8 cellular contexts compared by ENCODE assay signal in the genomic region with DNA sequence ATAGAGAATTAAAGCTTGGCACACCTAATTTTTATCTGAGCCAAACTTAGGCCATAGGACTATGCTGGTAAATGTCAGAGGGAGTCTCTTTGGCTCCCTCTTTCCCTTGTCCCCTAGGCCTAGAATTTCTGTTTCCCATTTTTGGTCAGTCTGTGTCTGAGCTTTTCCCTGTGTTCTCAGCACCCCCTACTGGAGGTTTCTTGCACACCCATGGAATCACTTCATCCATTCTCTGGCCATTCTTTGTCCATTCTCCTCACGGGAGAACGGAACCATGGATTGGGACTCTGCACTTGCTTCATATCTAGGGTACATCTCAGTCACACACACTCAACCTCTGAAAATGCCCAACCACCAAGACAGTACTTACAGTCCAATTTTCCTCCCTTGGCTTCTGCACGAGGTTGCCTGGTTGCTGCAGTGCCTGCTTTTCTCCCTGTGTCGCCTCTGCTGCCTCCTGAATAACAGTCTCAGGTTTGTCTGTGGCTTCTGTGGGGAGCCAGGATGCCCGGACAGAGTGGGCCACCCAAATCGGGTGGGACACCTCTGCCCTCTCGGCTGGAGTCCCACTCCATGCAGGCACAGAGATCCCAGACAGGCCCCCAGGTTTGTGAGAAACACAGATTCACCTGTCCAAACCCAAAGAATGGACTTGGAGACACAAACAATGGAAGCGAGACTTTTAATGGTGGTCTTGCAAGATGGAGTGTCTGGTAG. TPM values are rescaled to one million over a fixed set of nuclear protein-coding genes. Genes with fewer than 3 reads are reported as not detected.
DNase-seq lines count a peak whose midpoint lies in the region; ATAC-seq and TF ChIP-seq lines count a peak whose summit lies in the region.

No MANE protein-coding gene starts in this region.

- no peaks in the 10 kb centered on the region for H4K20me1 ChIP-seq in DND-41 (ENCODE audit: insufficient read depth, low read length)

- no peak overlapping the region for H2BK5ac ChIP-seq in trophoblast cell (ENCODE audit: low read depth, low read length, poor library complexity)

- H3K4me1 ChIP-seq in DND-41 (ENCODE audit: insufficient read depth, low read length) (no peaks in the 10 kb centered on the region), trophoblast cell (ENCODE audit: control insufficient read depth in 1 of 2, insufficient read depth in 2 of 2, low read length in 2 of 2) (peaks cover 0 to 4% of the 10 kb centered on the region in 2 experiments)

- H4K91ac ChIP-seq in trophoblast cell (ENCODE audit: low read depth, low read length), result no peak overlapping the region

- H2BK12ac ChIP-seq in trophoblast cell (ENCODE audit: low read length), result no peak overlapping the region

- peaks cover 34% of the 10 kb centered on the region for H3K36me3 ChIP-seq in DND-41 (ENCODE audit: insufficient read depth, low read length)
- H3K36me3 ChIP-seq in WERI-Rb-1, result peaks cover 10% of the 10 kb centered on the region; the same call in 1 of the 2 replicates
- H3K36me3 ChIP-seq in trophoblast cell (ENCODE audit: control insufficient read depth in 1 of 2, insufficient read depth in 2 of 2, low read length in 2 of 2), result no peaks in the 10 kb centered on the region

- no peak overlapping the region for H4K12ac ChIP-seq in trophoblast cell (ENCODE audit: low read depth, low read length)

- no peak for ATAC-seq in DND-41 (ENCODE audit: insufficient read depth, low read depth)
- peak; percentile 48 for ATAC-seq in HG02642 (IDR thresholded peaks at IDR 0.05; ENCODE audit: poor library complexity, unreplicated experiment)
- ATAC-seq in HG02981 (IDR thresholded peaks at IDR 0.05; ENCODE audit: unreplicated experiment), result no peak
- ATAC-seq in HG03097 (IDR thresholded peaks at IDR 0.05; ENCODE audit: low FRiP score, unreplicated experiment), result no peak
- ATAC-seq in GM18517 (IDR thresholded peaks at IDR 0.05; ENCODE audit: unreplicated experiment), result no peak

- no peak overlapping the region for H2BK120ac ChIP-seq in trophoblast cell (ENCODE audit: insufficient read depth, low read length, poor library complexity)

- DNase-seq in DND-41 (no peak), WERI-Rb-1 (peak; percentile 47), foreskin melanocyte (peak; percentile 35), trophoblast cell (peak; percentile 12 to 73)

- H3K27me3 ChIP-seq in DND-41 (ENCODE audit: insufficient read depth, low read length, poor library complexity), result no peaks in the 10 kb centered on the region
- H3K27me3 ChIP-seq in WERI-Rb-1 (ENCODE audit: insufficient read depth, low read depth, severe bottlenecking), result no peaks in the 10 kb centered on the region
- H3K27me3 ChIP-seq in trophoblast cell (ENCODE audit: insufficient read depth, low read length), result no peaks in the 10 kb centered on the region

- WGBS in trophoblast cell (ENCODE audit: extremely low coverage, insufficient coverage, insufficient read length), result no CpG with 5 or more reads among the region's 8 CpGs

- H3K79me2 ChIP-seq in DND-41 (ENCODE audit: insufficient read depth, low read length), result no peaks in the 10 kb centered on the region
- H3K79me2 ChIP-seq in trophoblast cell (ENCODE audit: control insufficient read depth, insufficient read depth, low read length, poor library complexity), result no peaks in the 10 kb centered on the region

- no peaks in the 10 kb centered on the region for H3K79me1 ChIP-seq in trophoblast cell (ENCODE audit: low read length)

- no peak overlapping the region for H4K8ac ChIP-seq in trophoblast cell (ENCODE audit: low read depth, low read length)

- H3K4me3 ChIP-seq in DND-41 (ENCODE audit: low read depth in 1 of 2, low read length in 2 of 2), result no peak overlapping the region
- H3K4me3 ChIP-seq in WERI-Rb-1 (ENCODE audit: low read depth, low read length), result no peak overlapping the region
- no peak overlapping the region for H3K4me3 ChIP-seq in trophoblast cell (ENCODE audit: low read depth, low read length)

- peaks cover 32% of the 10 kb centered on the region for H3K9me3 ChIP-seq in DND-41 (ENCODE audit: insufficient read depth, low read length, severe bottlenecking)
- no peaks in the 10 kb centered on the region for H3K9me3 ChIP-seq in WERI-Rb-1 (ENCODE audit: severe bottlenecking)
- H3K9me3 ChIP-seq in trophoblast cell (ENCODE audit: insufficient read depth, low read depth, low read length), result no peaks in the 10 kb centered on the region

- H2AK5ac ChIP-seq in trophoblast cell (ENCODE audit: low read length), result no peak overlapping the region

- no peak overlapping the region for H3K18ac ChIP-seq in trophoblast cell (ENCODE audit: low read length)

- TF ChIP-seq CTCF in DND-41 (IDR thresholded peaks at IDR 0.05; ENCODE audit: borderline replicate concordance, extremely low read depth, low read length, poor library complexity, severe bottlenecking) (peak; percentile 56), WERI-Rb-1 (IDR thresholded peaks at IDR 0.05; ENCODE audit: low read depth, low read length) (peak; percentile 75)

- H3K27ac ChIP-seq in DND-41 (ENCODE audit: low read length) (no peak overlapping the region), WERI-Rb-1 (no peak overlapping the region), trophoblast cell (ENCODE audit: low read depth, low read length) (no peak overlapping the region)

- no peak overlapping the region for H3K14ac ChIP-seq in trophoblast cell (ENCODE audit: low read length)

- H3K4ac ChIP-seq in trophoblast cell (ENCODE audit: low read depth, low read length), result no peak overlapping the region

- H2AFZ ChIP-seq in DND-41 (ENCODE audit: low read depth, low read length), result no peak overlapping the region
- H2AFZ ChIP-seq in trophoblast cell (ENCODE audit: insufficient read depth, low read length, poor library complexity), result no peak overlapping the region

- H3K4me2 ChIP-seq in DND-41 (ENCODE audit: insufficient read depth, low read length), result no peak overlapping the region
- H3K4me2 ChIP-seq in trophoblast cell (ENCODE audit: low read length), result no peak overlapping the region

- H3K9ac ChIP-seq in DND-41 (ENCODE audit: low read depth, low read length) (no peak overlapping the region), trophoblast cell (ENCODE audit: low read length) (no peak overlapping the region)

- no peak overlapping the region for H3K23ac ChIP-seq in trophoblast cell (ENCODE audit: low read length)

RNA-seq across cellular contexts. Expression of a gene that starts 35.1 kb away (rescaled TPM):
- polyA plus RNA-seq in trophoblast cell (2013), result 0.17 and 0.38 TPM in 2 replicates
